1 cellular context compared by ENCODE assay signal in genomic region chr11:34160049-34160721, GRCh38.
TF ChIP-seq lines count a peak whose summit lies in the region.

No MANE protein-coding gene starts in this region.

TF ChIP-seq in SK-N-SH, 30 proteins besides CTCF, POLR2A, EP300 and RAD21:
- no peak for TF ChIP-seq RFX5 (IDR thresholded peaks at IDR 0.05; ENCODE audit: low read length)
- peak; percentile 32; the same call in 1 of the 2 replicates for TF ChIP-seq MXI1 (IDR thresholded peaks at IDR 0.05; ENCODE audit: low read depth, low read length)
- TF ChIP-seq GATA2 (CRISPR knock-in tag; IDR thresholded peaks at IDR 0.05) = peak; percentile 63
- TF ChIP-seq USF2 (IDR thresholded peaks at IDR 0.05; ENCODE audit: borderline replicate concordance, low read depth, low read length) = no peak
